Comparison of ENCODE assay signal across 14 cellular contexts in genomic region chr7:30795161-30795943, GRCh38. TPM values are rescaled to one million over a fixed set of nuclear protein-coding genes. Genes with fewer than 3 reads are reported as not detected.
DNase-seq lines count a peak whose midpoint lies in the region; ATAC-seq and TF ChIP-seq lines count a peak whose summit lies in the region.
"Had no signal": no experiment of that assay in that cellular context is flagged by ENCODE, and none has a peak within 500 bp of the region (broad histone marks: within the 10 kb centered on the region; RNA-seq: fewer than 3 reads in every experiment).

No MANE protein-coding gene starts in this region.

- H3K27me3 Mint-ChIP-seq in activated naive CD8-positive, alpha-beta T cell treated with anti-CD3 and anti-CD28 coated beads, Interleukin-2, amount 10 ng/mL, durations not matched to agents 7 days and 5 days, result no peaks in the 10 kb centered on the region
- H3K27me3 Mint-ChIP-seq in activated naive CD8-positive, alpha-beta T cell treated with anti-CD3 and anti-CD28 coated beads for 36 hours, result no peaks in the 10 kb centered on the region
- H3K27me3 Mint-ChIP-seq in CD4-positive, alpha-beta memory T cell, result no peaks in the 10 kb centered on the region
- H3K27me3 Mint-ChIP-seq in immature natural killer cell (ENCODE audit: low read depth in 3 of 3), result peaks cover 0 to 1% (median 0%) of the 10 kb centered on the region in 3 donors
- H3K27me3 Mint-ChIP-seq: T-cell had no signal

- H3K27me3 ChIP-seq in HUES48 (ENCODE audit: control insufficient read depth, insufficient read depth, low read length), result no peaks in the 10 kb centered on the region
- H3K27me3 ChIP-seq in tibial nerve, result no peaks in the 10 kb centered on the region
- no peaks in the 10 kb centered on the region for H3K27me3 ChIP-seq in CD4-positive, alpha-beta memory T cell (ENCODE audit: insufficient read depth, low read length)
- H3K27me3 ChIP-seq: body of pancreas had no signal

- H3K4me1 ChIP-seq in HUES48 (ENCODE audit: control insufficient read depth, insufficient read depth, low read length) (peaks cover 6% of the 10 kb centered on the region; the same call in 1 of the 2 replicates), tibial nerve (peaks cover 0 to 50% (median 15%) of the 10 kb centered on the region in 4 donors)
- H3K4me1 ChIP-seq in CD4-positive, alpha-beta memory T cell (ENCODE audit: insufficient read depth, low read length), result peaks cover 5% of the 10 kb centered on the region

- POLR2A ChIA-PET in activated naive CD8-positive, alpha-beta T cell treated with anti-CD3 and anti-CD28 coated beads, Interleukin-2, amount 10 ng/mL, durations not matched to agents 7 days and 5 days (lab: Charles Lee), result no interaction called here
- POLR2A ChIA-PET in CD4-positive, alpha-beta memory T cell (lab: Charles Lee; ENCODE audit: partially characterized antibody), result no interaction called here

- H3K9me3 ChIP-seq in HUES48 (ENCODE audit: control insufficient read depth, insufficient read depth, low read length), result no peaks in the 10 kb centered on the region
- no peaks in the 10 kb centered on the region for H3K9me3 ChIP-seq in tibial nerve
- no peaks in the 10 kb centered on the region for H3K9me3 ChIP-seq in CD4-positive, alpha-beta memory T cell (ENCODE audit: control insufficient read depth in 1 of 2, low read length in 2 of 2)
- H3K9me3 ChIP-seq: body of pancreas had no signal

- no peak for TF ChIP-seq CTCF in tibial nerve (IDR thresholded peaks at IDR 0.05)

- DNase-seq in activated naive CD8-positive, alpha-beta T cell treated with anti-CD3 and anti-CD28 coated beads, Interleukin-2, amount 10 ng/mL, durations not matched to agents 7 days and 5 days, result no peak
- DNase-seq in activated naive CD8-positive, alpha-beta T cell treated with anti-CD3 and anti-CD28 coated beads for 36 hours, result no peak
- peak; percentile 89 for DNase-seq in islet precursor cell
- no peak for DNase-seq in tibial nerve (ENCODE audit: low spot score in 2 of 2)
- no peak for DNase-seq in CD4-positive, alpha-beta memory T cell
- no peak for DNase-seq in NCI-H128 (lab: John Stamatoyannopoulos, UW; ENCODE audit: unreplicated experiment)
- DNase-seq in immature natural killer cell, result no peak
- DNase-seq: activated CD8-positive, alpha-beta memory T cell treated with anti-CD3 and anti-CD28 coated beads, Interleukin-2, amount 50 U/mL, for 48 hours; body of pancreas; erythroblast; NCI-H526; T-cell had no signal

- H3K4me1 Mint-ChIP-seq in activated naive CD8-positive, alpha-beta T cell treated with anti-CD3 and anti-CD28 coated beads, Interleukin-2, amount 10 ng/mL, durations not matched to agents 7 days and 5 days, result peaks cover 24% of the 10 kb centered on the region
- H3K4me1 Mint-ChIP-seq in activated naive CD8-positive, alpha-beta T cell treated with anti-CD3 and anti-CD28 coated beads for 36 hours, result peaks cover 17% of the 10 kb centered on the region
- H3K4me1 Mint-ChIP-seq in CD4-positive, alpha-beta memory T cell, result peaks cover 0 to 5% (median 1%) of the 10 kb centered on the region in 4 donors
- peaks cover 2 to 8% of the 10 kb centered on the region in 2 donors for H3K4me1 Mint-ChIP-seq in immature natural killer cell

- H3K27ac ChIP-seq in HUES48 (ENCODE audit: low read depth, low read length), result peak overlapping the region; percentile 10
- H3K27ac ChIP-seq in tibial nerve, result peak overlapping the region in 3 of 4 donors; percentile 6 to 59 (median 56)
- no peak overlapping the region for H3K27ac ChIP-seq in CD4-positive, alpha-beta memory T cell (ENCODE audit: low read depth, low read length)
- H3K27ac ChIP-seq: parathyroid adenoma had no signal

- H3K9me3 Mint-ChIP-seq in activated naive CD8-positive, alpha-beta T cell treated with anti-CD3 and anti-CD28 coated beads, Interleukin-2, amount 10 ng/mL, durations not matched to agents 7 days and 5 days, result no peaks in the 10 kb centered on the region
- H3K9me3 Mint-ChIP-seq in activated naive CD8-positive, alpha-beta T cell treated with anti-CD3 and anti-CD28 coated beads for 36 hours, result no peaks in the 10 kb centered on the region
- no peaks in the 10 kb centered on the region for H3K9me3 Mint-ChIP-seq in CD4-positive, alpha-beta memory T cell
- H3K9me3 Mint-ChIP-seq in immature natural killer cell, result no peaks in the 10 kb centered on the region
- H3K9me3 Mint-ChIP-seq: T-cell had no signal

- WGBS in tibial nerve, 2 donors, result 68 to 75% methylated on average over 2 of the region's 2 CpGs

- ATAC-seq in activated naive CD8-positive, alpha-beta T cell treated with anti-CD3 and anti-CD28 coated beads, Interleukin-2, amount 10 ng/mL, durations not matched to agents 7 days and 5 days (ENCODE audit: low read depth), result no peak
- ATAC-seq: body of pancreas had no signal

- H3K4me3 Mint-ChIP-seq in activated naive CD8-positive, alpha-beta T cell treated with anti-CD3 and anti-CD28 coated beads, Interleukin-2, amount 10 ng/mL, durations not matched to agents 7 days and 5 days, result peak overlapping the region; percentile 24
- no peak overlapping the region for H3K4me3 Mint-ChIP-seq in activated naive CD8-positive, alpha-beta T cell treated with anti-CD3 and anti-CD28 coated beads for 36 hours
- H3K4me3 Mint-ChIP-seq in CD4-positive, alpha-beta memory T cell, result no peak overlapping the region
- H3K4me3 Mint-ChIP-seq in immature natural killer cell, result no peak overlapping the region
- H3K4me3 Mint-ChIP-seq: T-cell had no signal

- intact Hi-C loops in CD4-positive, alpha-beta memory T cell (cut with micrococcal nuclease), result no loop called here

- H3K9ac ChIP-seq in HUES48 (ENCODE audit: low read depth, low read length), result no peak overlapping the region
- H3K9ac ChIP-seq: parathyroid adenoma had no signal

- CTCF ChIA-PET in CD4-positive, alpha-beta memory T cell (lab: Charles Lee; ENCODE audit: partially characterized antibody), result interaction anchor here (1.5 kb wide), 1 partner anchor 11 kb away, joined by 3 read pairs; no protein-coding TSS in a partner anchor

- no peak for TF ChIP-seq EP300 in tibial nerve (IDR thresholded peaks at IDR 0.05)

- H3K4me3 ChIP-seq in HUES48 (ENCODE audit: low read depth, low read length), result no peak overlapping the region
- no peak overlapping the region for H3K4me3 ChIP-seq in tibial nerve
- no peak overlapping the region for H3K4me3 ChIP-seq in CD4-positive, alpha-beta memory T cell (ENCODE audit: low read length in 2 of 2)
- H3K4me3 ChIP-seq: body of pancreas had no signal

- peaks cover 2% of the 10 kb centered on the region for H3K36me3 Mint-ChIP-seq in activated naive CD8-positive, alpha-beta T cell treated with anti-CD3 and anti-CD28 coated beads, Interleukin-2, amount 10 ng/mL, durations not matched to agents 7 days and 5 days
- H3K36me3 Mint-ChIP-seq in activated naive CD8-positive, alpha-beta T cell treated with anti-CD3 and anti-CD28 coated beads for 36 hours, result no peaks in the 10 kb centered on the region
- H3K36me3 Mint-ChIP-seq in CD4-positive, alpha-beta memory T cell, result no peaks in the 10 kb centered on the region
- peaks cover 0 to 3% (median 0%) of the 10 kb centered on the region in 3 donors for H3K36me3 Mint-ChIP-seq in immature natural killer cell
- H3K36me3 Mint-ChIP-seq: T-cell had no signal

- no peak for TF ChIP-seq POLR2A in tibial nerve (IDR thresholded peaks at IDR 0.05)

- H3K36me3 ChIP-seq in HUES48 (ENCODE audit: control insufficient read depth, insufficient read depth, low read length), result no peaks in the 10 kb centered on the region
- H3K36me3 ChIP-seq in tibial nerve, result peaks cover 0 to 23% (median 0%) of the 10 kb centered on the region in 3 donors
- H3K36me3 ChIP-seq in CD4-positive, alpha-beta memory T cell (ENCODE audit: insufficient read depth, low read length), result no peaks in the 10 kb centered on the region

- H3K27ac Mint-ChIP-seq in activated naive CD8-positive, alpha-beta T cell treated with anti-CD3 and anti-CD28 coated beads, Interleukin-2, amount 10 ng/mL, durations not matched to agents 7 days and 5 days, result peak overlapping the region; percentile 67
- H3K27ac Mint-ChIP-seq in activated naive CD8-positive, alpha-beta T cell treated with anti-CD3 and anti-CD28 coated beads for 36 hours, result no peak overlapping the region
- no peak overlapping the region for H3K27ac Mint-ChIP-seq in CD4-positive, alpha-beta memory T cell
- H3K27ac Mint-ChIP-seq in immature natural killer cell, result no peak overlapping the region

RNA-seq across cellular contexts. Expression of gene MINDY4, which starts 24.1 kb away (rescaled TPM):
- total RNA-seq in activated naive CD8-positive, alpha-beta T cell treated with anti-CD3 and anti-CD28 coated beads, Interleukin-2, amount 10 ng/mL, durations not matched to agents 7 days and 5 days, result 1 to 10 TPM; 1.1 to 1.6 TPM
- total RNA-seq in activated naive CD8-positive, alpha-beta T cell treated with anti-CD3 and anti-CD28 coated beads for 36 hours, result 1 to 10 TPM; 1.6 to 2.0 TPM
- 10 to 100 TPM; 17.1 to 21.6 (median 19.9) TPM for total RNA-seq in tibial nerve
- 1 to 10 TPM; 1.2 to 1.5 TPM for total RNA-seq in CD4-positive, alpha-beta memory T cell
- polyA plus RNA-seq in CD4-positive, alpha-beta memory T cell, result under 1 TPM; 0.23 to 0.94 TPM
- polyA plus RNA-seq in immature natural killer cell, result under 1 TPM in 2 of 3 donors, not detected in 1; 0.45 to 0.71 TPM

RNA-seq across cellular contexts. Expression of gene INMT, which starts 43.4 kb away (rescaled TPM):
- total RNA-seq in activated naive CD8-positive, alpha-beta T cell treated with anti-CD3 and anti-CD28 coated beads, Interleukin-2, amount 10 ng/mL, durations not matched to agents 7 days and 5 days, result under 1 TPM; 0.30 to 0.37 TPM
- under 1 TPM in 1 of 2 experiments, not detected in 1; 0.08 TPM for total RNA-seq in activated naive CD8-positive, alpha-beta T cell treated with anti-CD3 and anti-CD28 coated beads for 36 hours
- total RNA-seq in tibial nerve, result 100 to 1,000 TPM in 2 of 4 donors, 10 to 100 TPM in 2; 21.3 to 142 (median 100) TPM
- total RNA-seq in CD4-positive, alpha-beta memory T cell, result 1 to 10 TPM in 1 of 2 experiments, under 1 TPM in 1; 0.87 to 1.2 TPM
- polyA plus RNA-seq in CD4-positive, alpha-beta memory T cell, result under 1 TPM; 0.22 to 0.77 TPM
- polyA plus RNA-seq in immature natural killer cell, result not detected

Comparison
In these comparisons a context has a peak if more than half of its experiments do, and no peak if none do; other contexts are left out.
1. RNA of gene MINDY4, which starts 24.1 kb away (total RNA-seq): 17.1 to 21.6 TPM in tibial nerve; 1.6 to 2.0 TPM in activated naive CD8-positive, alpha-beta T cell treated with anti-CD3 and anti-CD28 coated beads for 36 hours, 1.1 to 1.6 TPM in activated naive CD8-positive, alpha-beta T cell treated with anti-CD3 and anti-CD28 coated beads, Interleukin-2, amount 10 ng/mL, durations not matched to agents 7 days and 5 days and 1.2 to 1.5 TPM in CD4-positive, alpha-beta memory T cell; every median in the first group is over 4 times any median in the second.
2. RNA of gene INMT, which starts 43.4 kb away (total RNA-seq): 21.3 to 142 TPM in tibial nerve; 0.87 to 1.2 TPM in CD4-positive, alpha-beta memory T cell, 0.30 to 0.37 TPM in activated naive CD8-positive, alpha-beta T cell treated with anti-CD3 and anti-CD28 coated beads, Interleukin-2, amount 10 ng/mL, durations not matched to agents 7 days and 5 days and 0.08 TPM in activated naive CD8-positive, alpha-beta T cell treated with anti-CD3 and anti-CD28 coated beads for 36 hours; every median in the first group is over 10 times any median in the second.